In genomic region chr12:59595557-59596231, GRCh38 we compare ENCODE assay signal across 8 cellular contexts. TPM values are rescaled to one million over a fixed set of nuclear protein-coding genes. Genes with fewer than 3 reads are reported as not detected.
DNase-seq lines count a peak whose midpoint lies in the region; ATAC-seq and TF ChIP-seq lines count a peak whose summit lies in the region.

Gene SLC16A7, plus strand, starts transcription at chr12:59596029. Its CDS starts 108,773 bp downstream, at chr12:59704802.

- ATAC-seq in GM21447 (IDR thresholded peaks at IDR 0.05; ENCODE audit: unreplicated experiment) (peak; percentile 56), mucosa of descending colon (peak; percentile 83)

- H3K9me2 ChIP-seq in OCI-LY7 (ENCODE audit: insufficient read depth, low read length), result no peaks in the 10 kb centered on the region

- H3K4me3 ChIP-seq in HUES6 (ENCODE audit: low read depth, low read length) (peak within 1 kb of the TSS; percentile 65), OCI-LY7 (ENCODE audit: low read depth, low read length, poor library complexity, severe bottlenecking) (peak within 1 kb of the TSS; percentile 80), mucosa of descending colon (peak within 1 kb of the TSS; percentile 24)

- CTCF ChIA-PET in OCI-LY7 (lab: Charles Lee; ENCODE audit: unreplicated experiment), result interaction anchor here (0.6 kb wide), 1 partner anchor 96 kb away, joined by 3 read pairs; no protein-coding TSS in a partner anchor

- peak within 1 kb of the TSS; percentile 95 for H3K4me2 ChIP-seq in OCI-LY7 (ENCODE audit: low read length)

- intact Hi-C loops in OCI-LY7 (cut with micrococcal nuclease; ENCODE audit: unreplicated experiment) (loop anchor here (5.0 kb wide), 2 partner anchors 212 to 1932 kb away; no protein-coding TSS in a partner anchor), mucosa of descending colon (cut with DNase I, micrococcal nuclease) (no loop called here)

- no peaks in the 10 kb centered on the region for H3K9me3 ChIP-seq in HUES6 (ENCODE audit: control insufficient read depth, insufficient read depth, low read depth, low read length)
- H3K9me3 ChIP-seq in OCI-LY7 (ENCODE audit: low read length), result no peaks in the 10 kb centered on the region
- no peaks in the 10 kb centered on the region for H3K9me3 ChIP-seq in mucosa of descending colon

- POLR2A ChIA-PET in OCI-LY7 (lab: Charles Lee), result interaction anchor here (0.6 to 1.7 kb wide), 4 partner anchors 8 to 35 kb away, joined by 3 to 4 read pairs (median 4); no protein-coding TSS in a partner anchor

- TF ChIP-seq CTCF in OCI-LY7 (conservative IDR thresholded peaks at IDR 0.05; ENCODE audit: low read length), result no peak
- TF ChIP-seq CTCF in mucosa of descending colon (IDR thresholded peaks at IDR 0.05), result no peak

- peak within 1 kb of the TSS; percentile 91 for H3K9ac ChIP-seq in HUES6 (ENCODE audit: low read length)

- H4K20me1 ChIP-seq in OCI-LY7 (ENCODE audit: insufficient read depth, low read length), result no peaks in the 10 kb centered on the region; the same call in 1 of the 2 replicates

- H3K36me3 ChIP-seq in HUES6 (ENCODE audit: control insufficient read depth, insufficient read depth, low read length) (no peaks in the 10 kb centered on the region), OCI-LY7 (ENCODE audit: insufficient read depth, low read length) (peaks cover 30% of the 10 kb centered on the region), mucosa of descending colon (ENCODE audit: low read depth) (no peaks in the 10 kb centered on the region)

- H2AFZ ChIP-seq in OCI-LY7 (ENCODE audit: low read length), result peak within 1 kb of the TSS; percentile 90

- DNase-seq in COLO829 (ENCODE audit: low spot score) (peak; percentile 23), OCI-LY7 (ENCODE audit: low spot score) (peak; percentile 92), activated T-cell treated with anti-CD3 and anti-CD28 coated beads for 24 hours (ENCODE audit: low read depth) (peak; percentile 83), epithelial cell of prostate (ENCODE audit: low read depth, low spot score) (peak; percentile 5), mucosa of descending colon (peak; percentile 78 to 91 (median 83))
- peak; percentile 65 to 74 for DNase-seq in stimulated activated CD8-positive, alpha-beta memory T cell treated with anti-CD3 and anti-CD28 coated beads, Interleukin-4, amount 100 ng/mL, for 1 hour (ENCODE audit: low read depth in 2 of 2, low spot score in 1 of 2)

- H3K79me2 ChIP-seq in OCI-LY7 (ENCODE audit: insufficient read depth, low read depth, low read length), result peaks cover 34% of the 10 kb centered on the region; the same call in 1 of the 2 replicates

- H3K27ac ChIP-seq in HUES6 (ENCODE audit: low read depth, low read length), result 0 out of 2 replicates have a peak within 1 kb of the TSS, but pooled peaks have one; percentile 10
- peak within 1 kb of the TSS; percentile 88 for H3K27ac ChIP-seq in OCI-LY7 (ENCODE audit: low read depth, low read length, poor library complexity, severe bottlenecking)
- H3K27ac ChIP-seq in epithelial cell of prostate, result no peak within 1 kb of the TSS

- no TSS peak for BruUV-seq in OCI-LY7 (replicated peaks; lab: Mats Ljungman, UMichigan)

- H3K4me1 ChIP-seq in HUES6 (ENCODE audit: control insufficient read depth, insufficient read depth, low read length), result no peaks in the 10 kb centered on the region
- peaks cover 23% of the 10 kb centered on the region for H3K4me1 ChIP-seq in OCI-LY7 (ENCODE audit: insufficient read depth, low read length, poor library complexity, severe bottlenecking)
- peaks cover 6% of the 10 kb centered on the region for H3K4me1 ChIP-seq in mucosa of descending colon (ENCODE audit: low read depth)

- H3K27me3 ChIP-seq in HUES6 (ENCODE audit: control insufficient read depth, insufficient read depth, low read length), result peaks cover 25% of the 10 kb centered on the region

RNA-seq across cellular contexts. Expression of gene SLC16A7, which starts in this region (rescaled TPM):
- 26.9 and 34.1 TPM in 2 replicates for total RNA-seq in OCI-LY7 (2014; rRNA removed; shearing (Covaris generic))
- 30.7 and 32.3 TPM in 2 replicates for total RNA-seq in OCI-LY7 (2022)
- total RNA-seq in mucosa of descending colon, result 10 to 100 TPM in 1 of 3 donors, 1 to 10 TPM in 2; 8.6 to 10.8 (median 9.0) TPM

Comparison
In these comparisons a context has a peak if more than half of its experiments do, and no peak if none do; other contexts are left out.
1. DNase-seq: peak in every context shown above with its lines; median percentile 92 in OCI-LY7; 83 in activated T-cell treated with anti-CD3 and anti-CD28 coated beads for 24 hours; 83 in mucosa of descending colon; 70 in stimulated activated CD8-positive, alpha-beta memory T cell treated with anti-CD3 and anti-CD28 coated beads, Interleukin-4, amount 100 ng/mL, for 1 hour; 23 in COLO829; 5 in epithelial cell of prostate.
2. H3K4me3 ChIP-seq: peak in every context shown above with its lines; median percentile 80 in OCI-LY7; 65 in HUES6; 24 in mucosa of descending colon.